In the genomic region with DNA sequence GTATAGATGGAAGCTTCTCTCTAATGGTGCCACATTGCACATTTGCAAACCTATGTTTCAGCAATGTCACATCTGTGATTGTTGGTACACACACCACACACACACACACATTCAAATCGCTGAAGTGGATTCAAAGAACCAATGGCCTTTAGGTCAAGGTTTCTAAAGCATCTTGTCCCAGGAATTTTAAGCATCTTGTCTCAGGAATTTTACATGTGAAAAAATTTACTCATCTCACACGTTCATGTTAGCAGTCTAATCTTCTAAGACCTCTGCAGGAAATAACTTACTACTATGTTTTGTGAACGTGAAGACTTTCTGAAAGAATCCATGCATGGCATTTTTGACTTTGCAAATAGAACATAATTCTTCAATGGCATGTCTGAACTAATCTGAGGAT, we compare ENCODE assay signal across 21 cellular contexts.
DNase-seq lines count a peak whose midpoint lies in the region; ATAC-seq and TF ChIP-seq lines count a peak whose summit lies in the region.
"Had no signal": no experiment of that assay in that cellular context is flagged by ENCODE, and none has a peak within 500 bp of the region (broad histone marks: within the 10 kb centered on the region; RNA-seq: fewer than 3 reads in every experiment).

No MANE protein-coding gene starts in this region.

- H3K18ac ChIP-seq in mesendoderm (ENCODE audit: low read length): no peak overlapping the region

- no peak overlapping the region for H2BK15ac ChIP-seq in mesendoderm (replicated peaks; ENCODE audit: low read depth)

- no peaks in the 10 kb centered on the region for H3K79me2 ChIP-seq in mesendoderm (ENCODE audit: control insufficient read depth, insufficient read depth, low read length)

- intact Hi-C loops in Right ventricle myocardium inferior (cut with DNase I): loop anchor here (5.0 kb wide), 1 partner anchor 41 kb away; no protein-coding TSS in a partner anchor

- H3K4me1 ChIP-seq in mesendoderm (ENCODE audit: control insufficient read depth, low read depth, low read length): no peaks in the 10 kb centered on the region

- no peak overlapping the region for H3K27ac ChIP-seq in mesendoderm (ENCODE audit: low read depth, low read length)
- H3K27ac ChIP-seq: KMS-11, SK-N-MC had no signal

- H3K4ac ChIP-seq in mesendoderm (ENCODE audit: low read depth, low read length): no peak overlapping the region

- H2BK120ac ChIP-seq in mesendoderm (ENCODE audit: low read depth, low read length): no peak overlapping the region

- DNase-seq in EH (ENCODE audit: low read depth) (peak; percentile 38), NCI-H460 (ENCODE audit: extremely low read depth, low read depth) (peak; percentile 41), epithelial cell of esophagus (ENCODE audit: low read depth) (peak; percentile 24), mesendoderm (peak; percentile 70), C1 segment of cervical spinal cord (lab: John Stamatoyannopoulos, UW) (no peak), Right ventricle myocardium inferior (ENCODE audit: missing footprints) (no peak)
- DNase-seq: GOT3, HCEC 1CT, IMR-90, NCI-H1105, NCI-H146, NCI-H2029, NCI-H2227 treated with DMSO at 0.1 percent for 48 hours, NCI-H524 treated with DMSO at 0.1 percent for 48 hours, NCI-H82, SHP77 treated with DMSO at 0.1 percent for 48 hours, SW 1271 had no signal

- no peaks in the 10 kb centered on the region for H3K79me1 ChIP-seq in mesendoderm (ENCODE audit: low read length)

- no peak overlapping the region for H3K56ac ChIP-seq in mesendoderm (ENCODE audit: low read length)

- no peak overlapping the region for H2BK5ac ChIP-seq in mesendoderm (ENCODE audit: low read length)

- ATAC-seq in GM19328 (IDR thresholded peaks at IDR 0.05; ENCODE audit: unreplicated experiment) (no peak), Right ventricle myocardium inferior (no peak), GM18867 (IDR thresholded peaks at IDR 0.05; ENCODE audit: unreplicated experiment) (no peak)

- H3K23ac ChIP-seq in mesendoderm (ENCODE audit: low read length): no peak overlapping the region

- no peak overlapping the region for H3K4me2 ChIP-seq in mesendoderm (ENCODE audit: low read length)
- H3K4me2 ChIP-seq: KMS-11 had no signal

- H2AK5ac ChIP-seq in mesendoderm (ENCODE audit: low read length): no peak overlapping the region

- H4K8ac ChIP-seq in mesendoderm (ENCODE audit: low read depth, low read length): no peak overlapping the region

- no peaks in the 10 kb centered on the region for H3K36me3 ChIP-seq in mesendoderm (ENCODE audit: control insufficient read depth, insufficient read depth, low read length)

- no CpG with 5 or more reads among the region's 3 CpGs for WGBS in mesendoderm (ENCODE audit: extremely low coverage, insufficient coverage, low lambda C conversion rate)

- H3K9ac ChIP-seq in mesendoderm (ENCODE audit: low read length): no peak overlapping the region
- H3K9ac ChIP-seq: KMS-11 had no signal

- TF ChIP-seq CTCF in epithelial cell of esophagus (IDR thresholded peaks at IDR 0.05; ENCODE audit: insufficient read depth, low read depth, low read length, missing control alignments): no peak

- H3K4me3 ChIP-seq in epithelial cell of esophagus (ENCODE audit: low read length) (no peak overlapping the region), mesendoderm (ENCODE audit: low read length) (no peak overlapping the region)
- H3K4me3 ChIP-seq: SK-N-MC had no signal

- H4K5ac ChIP-seq in mesendoderm (ENCODE audit: low read length): no peak overlapping the region

- no peaks in the 10 kb centered on the region for H3K27me3 ChIP-seq in mesendoderm (ENCODE audit: insufficient read depth, low read length, poor library complexity)

Comparison
In these comparisons a context has a peak if more than half of its experiments do, and no peak if none do; other contexts are left out.
1. DNase-seq: peak in EH (single experiment), NCI-H460 (single experiment), epithelial cell of esophagus (single experiment) and mesendoderm (single experiment); none in C1 segment of cervical spinal cord (0 of 14) and Right ventricle myocardium inferior (single experiment).